ENCODE assay signal across 8 cellular contexts in genomic region chr20:25058051-25058796, GRCh38. TPM values are rescaled to one million over a fixed set of nuclear protein-coding genes. Genes with fewer than 3 reads are reported as not detected.
DNase-seq lines count a peak whose midpoint lies in the region; ATAC-seq and TF ChIP-seq lines count a peak whose summit lies in the region.

Gene ACSS1, minus strand, starts transcription at chr20:25058139. Its CDS starts 37 bp downstream, at chr20:25058102.

- H3K79me2 ChIP-seq in DND-41 (ENCODE audit: insufficient read depth, low read length) = peaks cover 47% of the 10 kb centered on the region

- peaks cover 33% of the 10 kb centered on the region for H4K20me1 ChIP-seq in DND-41 (ENCODE audit: insufficient read depth, low read length)

- peak within 1 kb of the TSS; percentile 38 to 81; a peak in 3 of 4 replicates for H3K4me3 ChIP-seq in DND-41 (ENCODE audit: low read depth in 1 of 2, low read length in 2 of 2)
- peak within 1 kb of the TSS; percentile 63 for H3K4me3 ChIP-seq in lung

- TF ChIP-seq RAD21 in Ishikawa (IDR thresholded peaks at IDR 0.05; ENCODE audit: low read depth) = no peak

- peak within 1 kb of the TSS; percentile 94 for H3K4me2 ChIP-seq in DND-41 (ENCODE audit: insufficient read depth, low read length)

- no peak for TF ChIP-seq CTCF in DND-41 (IDR thresholded peaks at IDR 0.05; ENCODE audit: borderline replicate concordance, extremely low read depth, low read length, poor library complexity, severe bottlenecking)
- TF ChIP-seq CTCF in chondrocyte (IDR thresholded peaks at IDR 0.05) = no peak
- no peak for TF ChIP-seq CTCF in lung (IDR thresholded peaks at IDR 0.05; ENCODE audit: control extremely low read depth, extremely low read depth)

- DNase-seq in DND-41 = peak; percentile 93
- DNase-seq in activated CD4-positive, CD25-positive, alpha-beta regulatory T cell treated with anti-CD3 and anti-CD28 coated beads, Interleukin-2, amount 50 U/mL, for 72 hours = peak; percentile 73
- DNase-seq in chondrocyte (ENCODE audit: low spot score) = peak; percentile 72
- peak; percentile 70 for DNase-seq in lung (ENCODE audit: low spot score)
- peak; percentile 22 to 58 (median 52) for DNase-seq in stimulated activated CD4-positive, alpha-beta T cell treated with anti-CD3 and anti-CD28 coated beads, TNF-alpha, amount 100 ng/mL, for 48 hours (ENCODE audit: low read depth in 3 of 3)
- no peak for DNase-seq in NCI-H187 (lab: John Stamatoyannopoulos, UW)

- WGBS in lung, 2 donors = 0 to 1% methylated on average over 51 to 52 of the region's 52 CpGs

- H3K36me3 ChIP-seq in DND-41 (ENCODE audit: insufficient read depth, low read length) (peaks cover 20% of the 10 kb centered on the region), lung (ENCODE audit: control insufficient read depth in 2 of 2, insufficient read depth in 2 of 2, low read length in 2 of 2) (no peaks in the 10 kb centered on the region)

- peak within 1 kb of the TSS; percentile 71 for H3K4me3 Mint-ChIP-seq in chondrocyte (ENCODE audit: unreplicated experiment)

- TF ChIP-seq EP300 in Ishikawa (IDR thresholded peaks at IDR 0.05; ENCODE audit: borderline replicate concordance) = no peak

- peaks cover 55% of the 10 kb centered on the region for H3K4me1 ChIP-seq in DND-41 (ENCODE audit: insufficient read depth, low read length)
- H3K4me1 ChIP-seq in lung (ENCODE audit: control insufficient read depth in 2 of 2, insufficient read depth in 2 of 2, low read length in 2 of 2) = peaks cover 25 to 29% of the 10 kb centered on the region in 2 donors

- H2AFZ ChIP-seq in DND-41 (ENCODE audit: low read depth, low read length) = peak within 1 kb of the TSS; percentile 74

- peak within 1 kb of the TSS; percentile 93 for H3K27ac ChIP-seq in DND-41 (ENCODE audit: low read length)
- peak within 1 kb of the TSS; percentile 97 for H3K27ac ChIP-seq in lung (ENCODE audit: low read depth in 1 of 2, low read length in 1 of 2)

- no peaks in the 10 kb centered on the region for H3K9me3 Mint-ChIP-seq in chondrocyte (ENCODE audit: low read depth)

- no peaks in the 10 kb centered on the region for H3K36me3 Mint-ChIP-seq in chondrocyte (ENCODE audit: low read depth)

- peaks cover 35% of the 10 kb centered on the region for H3K4me1 Mint-ChIP-seq in chondrocyte (ENCODE audit: low read depth)

- peaks cover 34% of the 10 kb centered on the region for H3K27me3 Mint-ChIP-seq in chondrocyte (ENCODE audit: low read depth)

- peak within 1 kb of the TSS; percentile 72 for H3K9ac ChIP-seq in DND-41 (ENCODE audit: low read depth, low read length)

- H3K27ac Mint-ChIP-seq in chondrocyte (ENCODE audit: unreplicated experiment) = peak within 1 kb of the TSS; percentile 68

- ATAC-seq in DND-41 (ENCODE audit: insufficient read depth, low read depth) (peak; percentile 83), GM21423 (IDR thresholded peaks at IDR 0.05; ENCODE audit: unreplicated experiment) (peak; percentile 60), lung (ENCODE audit: insufficient read depth, low FRiP score) (peak; percentile 51)

- H3K9me3 ChIP-seq in DND-41 (ENCODE audit: insufficient read depth, low read length, severe bottlenecking) (no peaks in the 10 kb centered on the region), lung (ENCODE audit: control insufficient read depth in 2 of 2, insufficient read depth in 1 of 2, low read length in 1 of 2) (no peaks in the 10 kb centered on the region)

- no peaks in the 10 kb centered on the region for H3K27me3 ChIP-seq in DND-41 (ENCODE audit: insufficient read depth, low read length, poor library complexity)
- no peaks in the 10 kb centered on the region for H3K27me3 ChIP-seq in lung (ENCODE audit: control insufficient read depth, insufficient read depth)

TF ChIP-seq in Ishikawa, 13 proteins besides CTCF, POLR2A, EP300 and RAD21:
- TF ChIP-seq MAX (IDR thresholded peaks at IDR 0.05) (peak; percentile 87), FOXM1 (IDR thresholded peaks at IDR 0.05; ENCODE audit: borderline replicate concordance, low read depth) (no peak), CEBPB (IDR thresholded peaks at IDR 0.05) (no peak), ZBTB7A (IDR thresholded peaks at IDR 0.05; ENCODE audit: low read depth) (no peak)

RNA-seq across cellular contexts. Expression of gene ACSS1, which starts in this region (rescaled TPM):
- 1.5 to 5.5 TPM (median 5.5 TPM) in 3 replicates for total RNA-seq in chondrocyte
- total RNA-seq in lung = 10 to 100 TPM; 33.6 to 38.9 TPM
- polyA plus RNA-seq in lung = 10 to 100 TPM; 15.8 to 20.3 TPM

Comparison
In these comparisons a context has a peak if more than half of its experiments do, and no peak if none do; other contexts are left out.
1. DNase-seq: peak in DND-41 (single experiment), activated CD4-positive, CD25-positive, alpha-beta regulatory T cell treated with anti-CD3 and anti-CD28 coated beads, Interleukin-2, amount 50 U/mL, for 72 hours (single experiment), chondrocyte (single experiment), lung (single experiment) and stimulated activated CD4-positive, alpha-beta T cell treated with anti-CD3 and anti-CD28 coated beads, TNF-alpha, amount 100 ng/mL, for 48 hours (3 of 3); none in NCI-H187 (0 of 2).
2. Peak in every context shown above with its lines, with median percentiles within 50 percentile points of each other: ATAC-seq.